In the genomic region with DNA sequence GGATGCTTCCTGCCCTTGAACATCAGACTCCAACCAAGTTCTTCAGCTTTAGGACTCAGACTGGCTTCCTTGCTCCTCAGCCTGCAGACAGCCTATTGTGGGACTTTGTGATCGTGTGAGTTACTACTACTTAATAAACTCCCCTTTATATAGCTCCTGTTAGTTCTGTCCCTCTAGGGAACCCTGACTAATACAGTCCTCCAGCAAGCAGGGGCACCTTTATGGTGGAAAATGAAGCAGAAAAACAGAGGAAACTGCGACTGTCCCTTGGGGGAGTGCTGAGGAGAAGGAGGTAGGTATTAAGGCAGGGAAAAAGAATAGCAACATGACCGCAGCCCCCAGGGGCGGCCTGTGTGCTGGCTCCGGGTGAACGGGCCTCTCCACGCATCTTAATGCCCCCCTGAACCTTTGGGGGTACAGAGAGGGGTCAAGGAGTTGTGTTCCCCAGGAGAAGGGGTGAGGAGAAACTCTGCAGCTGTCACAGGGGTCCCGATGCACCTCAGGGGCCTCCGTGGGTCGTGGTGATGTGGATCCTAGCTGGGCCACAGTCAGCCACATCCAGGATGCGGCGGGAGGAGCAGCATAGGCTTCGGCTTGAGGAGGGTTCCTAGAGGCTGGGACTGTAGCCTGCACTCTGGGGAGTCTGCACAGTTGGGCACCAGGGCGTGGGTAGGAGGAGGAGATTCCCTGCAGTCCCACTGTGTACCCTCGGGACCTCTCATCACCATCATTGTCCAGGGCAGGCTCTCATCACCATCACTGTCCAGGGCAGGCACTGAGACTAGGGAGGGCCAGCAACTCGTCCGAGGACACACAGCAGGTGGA, we compare ENCODE assay signal across 19 cellular contexts. TPM values are rescaled to one million over a fixed set of nuclear protein-coding genes. Genes with fewer than 3 reads are reported as not detected.
"Had no signal": no experiment of that assay in that cellular context is flagged by ENCODE, and none has a peak within 500 bp of the region (broad histone marks: within the 10 kb centered on the region; RNA-seq: fewer than 3 reads in every experiment).

No MANE protein-coding gene starts in this region.

- H3K36me3 ChIP-seq: right atrium auricular region, stomach, thoracic aorta, transverse colon had no signal

- H3K27ac ChIP-seq: coronary artery, foreskin keratinocyte, right atrium auricular region, sigmoid colon, skin epidermis, stomach, thoracic aorta, transverse colon had no signal

- H3K4me1 ChIP-seq: foreskin keratinocyte, right atrium auricular region, transverse colon had no signal

- DNase-seq: effector CD4-positive, alpha-beta T cell; endodermal cell; erythroblast; foreskin keratinocyte; mammary epithelial cell; naive thymus-derived CD4-positive, alpha-beta T cell; nucleus accumbens; sigmoid colon; stimulated activated CD4-positive, alpha-beta T cell treated with anti-CD3 and anti-CD28 coated beads, Interleukin-2, amount 100 ng/mL, for 24 hours; stimulated activated CD4-positive, alpha-beta T cell treated with anti-CD3 and anti-CD28 coated beads, Interleukin-4, amount 100 ng/mL, for 4 hours; stimulated activated naive CD4-positive, alpha-beta T cell; stomach; substantia nigra; transverse colon had no signal

- H3K27me3 ChIP-seq: right atrium auricular region, sigmoid colon, transverse colon had no signal

- H3K4me3 ChIP-seq: coronary artery, right atrium auricular region, sigmoid colon, skin epidermis, stomach, thoracic aorta, transverse colon had no signal

- ATAC-seq: foreskin keratinocyte; naive thymus-derived CD4-positive, alpha-beta T cell had no signal

- H3K9me3 ChIP-seq: right atrium auricular region, sigmoid colon, stomach, thoracic aorta, transverse colon had no signal

RNA-seq across cellular contexts. Expression of gene SHISAL1, which starts 34.3 kb away (rescaled TPM):
- total RNA-seq: foreskin keratinocyte; mononuclear cell; naive thymus-derived CD4-positive, alpha-beta T cell had no signal
- polyA plus RNA-seq: naive thymus-derived CD4-positive, alpha-beta T cell had no signal
